In genomic region chr1:7669559-7670208, GRCh38 we compare ENCODE assay signal across 8 cellular contexts.
DNase-seq lines count a peak whose midpoint lies in the region; ATAC-seq, FAIRE-seq and TF ChIP-seq lines count a peak whose summit lies in the region.

No MANE protein-coding gene starts in this region.

- dilution Hi-C loops in keratinocyte (cut with MboI; ENCODE audit: extremely low pct_ligation_motif_present, low sequenced_read_pairs), result no loop called here

- FAIRE-seq in keratinocyte (lab: Jason Lieb, UNC), result no peak

- TF ChIP-seq CTCF in GM06990 (IDR thresholded peaks at IDR 0.05; ENCODE audit: insufficient read depth, low read length, poor library complexity, severe bottlenecking) (peak; percentile 93), WTC11 (IDR thresholded peaks at IDR 0.05) (peak; percentile 82), cardiac fibroblast (IDR thresholded peaks at IDR 0.05; ENCODE audit: low read depth, low read length) (peak; percentile 87), keratinocyte (optimal IDR thresholded peaks at IDR 0.05 in 1 of 3, IDR thresholded peaks at IDR 0.05 in 1 of 3, conservative IDR thresholded peaks at IDR 0.05 in 1 of 3; ENCODE audit: extremely low read depth in 1 of 3, insufficient read depth in 2 of 3, low read length in 3 of 3) (peak; percentile 69 to 98 (median 92))

- no peaks in the 10 kb centered on the region; the same call in 1 of the 2 replicates for H3K27me3 Mint-ChIP-seq in WTC11 (ENCODE audit: low read depth)

- H3K9me3 ChIP-seq in keratinocyte (ENCODE audit: control insufficient read depth, low read depth, low read length), result no peaks in the 10 kb centered on the region

- H3K9me1 ChIP-seq in keratinocyte (ENCODE audit: control insufficient read depth, extremely low read depth, insufficient read depth, low read length), result no peaks in the 10 kb centered on the region

- H3K9ac ChIP-seq in keratinocyte (ENCODE audit: control insufficient read depth, extremely low read depth, insufficient read depth, low read length), result no peak overlapping the region

- H2AFZ ChIP-seq in keratinocyte (ENCODE audit: control insufficient read depth, low read length), result peak overlapping the region; percentile 40

- no peak for DNase-seq in GM06990 (ENCODE audit: extremely low read depth, insufficient read length)
- DNase-seq in NCI-H1092 (lab: John Stamatoyannopoulos, UW), result peak; percentile 73
- DNase-seq in WTC11 (ENCODE audit: low spot score), result peak; percentile 89
- peak; percentile 41 to 49 for DNase-seq in cardiac fibroblast (ENCODE audit: low read depth in 2 of 2)
- no peak for DNase-seq in keratinocyte (ENCODE audit: low read depth, low spot score)
- DNase-seq in stimulated activated CD4-positive, alpha-beta T cell treated with anti-CD3 and anti-CD28 coated beads, Interleukin-2, amount 100 ng/mL, for 24 hours, result peak; percentile 63 to 65

- no peak overlapping the region for H3K27ac ChIP-seq in keratinocyte (ENCODE audit: control insufficient read depth, insufficient read depth, low read length)

- no peaks in the 10 kb centered on the region for H4K20me1 ChIP-seq in keratinocyte (ENCODE audit: control insufficient read depth, extremely low read depth, insufficient read depth, low read length)

- no peaks in the 10 kb centered on the region for H3K9me3 Mint-ChIP-seq in WTC11

- H3K36me3 Mint-ChIP-seq in WTC11, result no peaks in the 10 kb centered on the region

- H3K4me3 Mint-ChIP-seq in WTC11, result peak overlapping the region; percentile 52

- H3K4me2 ChIP-seq in keratinocyte (ENCODE audit: control insufficient read depth, extremely low read depth, insufficient read depth, low read depth, low read length), result peak overlapping the region; percentile 41

- POLR2A ChIA-PET in WTC11 (lab: Charles Lee), result interaction anchor here (0.7 to 1.7 kb wide), 4 partner anchors 10 to 101 kb away, joined by 3 to 7 read pairs (median 4); partner anchors contain the start of gene VAMP3

- H3K27me3 ChIP-seq in GM06990 (replicated peaks; ENCODE audit: control insufficient read depth, insufficient read depth, low read length) (no peaks in the 10 kb centered on the region; the same call in 1 of the 2 replicates), keratinocyte (ENCODE audit: control insufficient read depth, extremely low read depth, insufficient read depth, low read length) (peaks cover 5% of the 10 kb centered on the region)

- no peaks in the 10 kb centered on the region for H3K79me2 ChIP-seq in keratinocyte (ENCODE audit: control insufficient read depth, insufficient read depth, low read length)

- CTCF ChIA-PET in WTC11 (lab: Charles Lee), result interaction anchor here (0.6 to 6.4 kb wide), 75 partner anchors 9 to 784 kb away, joined by 3 to 502 read pairs (median 4); partner anchors contain the start of genes TNFRSF9, UTS2 and VAMP3

- no peak overlapping the region for H3K4me3 ChIP-seq in GM06990 (replicated peaks; ENCODE audit: low read depth, low read length)
- H3K4me3 ChIP-seq in cardiac fibroblast (replicated peaks in 1 of 2; ENCODE audit: low read depth in 2 of 2, low read length in 2 of 2), result no peak overlapping the region
- H3K4me3 ChIP-seq in keratinocyte (ENCODE audit: control insufficient read depth in 2 of 3, extremely low read depth in 1 of 3, insufficient read depth in 2 of 3, low read depth in 1 of 3, low read length in 3 of 3), result peak overlapping the region in 1 of 3 experiments; percentile 11

- no peak overlapping the region for H3K27ac Mint-ChIP-seq in WTC11

- ATAC-seq in WTC11 (peak; percentile 72), HG02885 (IDR thresholded peaks at IDR 0.05; ENCODE audit: poor library complexity, unreplicated experiment) (no peak), GM21737 (IDR thresholded peaks at IDR 0.05; ENCODE audit: unreplicated experiment) (no peak)

- no peaks in the 10 kb centered on the region for H3K36me3 ChIP-seq in GM06990 (ENCODE audit: control insufficient read depth, insufficient read depth, low read length)
- H3K36me3 ChIP-seq in keratinocyte (ENCODE audit: control insufficient read depth in 2 of 2, extremely low read depth in 1 of 2, insufficient read depth in 2 of 2, low read length in 2 of 2), result no peaks in the 10 kb centered on the region

- H3K4me1 Mint-ChIP-seq in WTC11, result peaks cover 19% of the 10 kb centered on the region

- no peaks in the 10 kb centered on the region for H3K4me1 ChIP-seq in keratinocyte (ENCODE audit: control insufficient read depth, extremely low read depth, insufficient read depth, low read length)

TF ChIP-seq in WTC11, 78 proteins besides CTCF, POLR2A, EP300 and RAD21:
- no peak; the same call in 1 of the 2 replicates for TF ChIP-seq ZBTB21 (CRISPR knock-in tag; IDR thresholded peaks at IDR 0.05; ENCODE audit: borderline replicate concordance)
- 0 out of 2 replicates have a peak, but pooled peaks have one; percentile 6 for TF ChIP-seq SP1 (CRISPR knock-in tag; conservative IDR thresholded peaks at IDR 0.05)
- no peak for TF ChIP-seq CDX4 (CRISPR knock-in tag; IDR thresholded peaks at IDR 0.05; ENCODE audit: borderline replicate concordance)
- no peak for TF ChIP-seq ZNF423 (CRISPR knock-in tag; IDR thresholded peaks at IDR 0.05)
- TF ChIP-seq ZNF512 (CRISPR knock-in tag; IDR thresholded peaks at IDR 0.05; ENCODE audit: borderline replicate concordance), result no peak
- TF ChIP-seq FOXP4 (CRISPR knock-in tag; IDR thresholded peaks at IDR 0.05), result peak; percentile 58; the same call in 1 of the 2 replicates
- TF ChIP-seq FOXK1 (CRISPR knock-in tag; IDR thresholded peaks at IDR 0.05), result 0 out of 2 replicates have a peak, but pooled peaks have one; percentile 24
- 0 out of 2 replicates have a peak, but pooled peaks have one; percentile 43 for TF ChIP-seq TP53 (CRISPR knock-in tag; IDR thresholded peaks at IDR 0.05)
- no peak for TF ChIP-seq ZNF263 (CRISPR knock-in tag; IDR thresholded peaks at IDR 0.05; ENCODE audit: low read depth)
- peak; percentile 50; the same call in 1 of the 2 replicates for TF ChIP-seq MAX (CRISPR knock-in tag; IDR thresholded peaks at IDR 0.05)
- 0 out of 2 replicates have a peak, but pooled peaks have one; percentile 61 for TF ChIP-seq ZNF281 (CRISPR knock-in tag; IDR thresholded peaks at IDR 0.05)

Comparison
In these comparisons a context has a peak if more than half of its experiments do, and no peak if none do; other contexts are left out.
1. DNase-seq: peak in NCI-H1092 (single experiment), WTC11 (single experiment), cardiac fibroblast (2 of 2) and stimulated activated CD4-positive, alpha-beta T cell treated with anti-CD3 and anti-CD28 coated beads, Interleukin-2, amount 100 ng/mL, for 24 hours (2 of 2); none in GM06990 (single experiment) and keratinocyte (single experiment).
2. Peak in every context shown above with its lines, with median percentiles within 50 percentile points of each other: CTCF ChIP-seq.